In genomic region chr9:79570449-79571308, GRCh38 we compare ENCODE assay signal across 8 cellular contexts. TPM values are rescaled to one million over a fixed set of nuclear protein-coding genes. Genes with fewer than 3 reads are reported as not detected.
A peak's percentile ranks its signal among the peaks of the same experiment; 100 is the strongest.
DNase-seq lines count a peak whose midpoint lies in the region; TF ChIP-seq lines count a peak whose summit lies in the region.

No MANE protein-coding gene starts in this region.

- H3K4me3 ChIP-seq in hepatocyte = peak overlapping the region; percentile 24
- H3K4me3 ChIP-seq in sigmoid colon = peak overlapping the region; percentile 55 to 75 (median 69)

- no peaks in the 10 kb centered on the region for H3K9me2 ChIP-seq in hepatocyte (replicated peaks; ENCODE audit: insufficient read depth)

- intact Hi-C loops in sigmoid colon (cut with DNase I) = loop anchor here (5.0 to 10.0 kb wide), 3 partner anchors 117 to 1227 kb away; no protein-coding TSS in a partner anchor

- peaks cover 4% of the 10 kb centered on the region for H4K20me1 ChIP-seq in hepatocyte (ENCODE audit: insufficient read depth, poor library complexity, severe bottlenecking)

- H3K27me3 ChIP-seq in hepatocyte (no peaks in the 10 kb centered on the region), sigmoid colon (no peaks in the 10 kb centered on the region)

- H3K9me3 ChIP-seq in hepatocyte (ENCODE audit: low read depth) (no peaks in the 10 kb centered on the region), sigmoid colon (no peaks in the 10 kb centered on the region)

- TF ChIP-seq EP300 in sigmoid colon (IDR thresholded peaks at IDR 0.05) = no peak

- H3K36me3 ChIP-seq in hepatocyte (replicated peaks; ENCODE audit: insufficient read depth, low read depth) = no peaks in the 10 kb centered on the region
- no peaks in the 10 kb centered on the region for H3K36me3 ChIP-seq in sigmoid colon

- DNase-seq in NCI-H82 (lab: John Stamatoyannopoulos, UW) (peak; percentile 41), NCI-H82 treated with DMSO at 0.1 percent for 48 hours (lab: John Stamatoyannopoulos, UW; ENCODE audit: unreplicated experiment) (no peak), RWPE1 (ENCODE audit: low spot score) (peak; percentile 45), amniotic epithelial cell (ENCODE audit: low read depth) (peak; percentile 35), hepatocyte (ENCODE audit: low spot score) (peak; percentile 71), sigmoid colon (peak; percentile 78), mesenteric fat pad (ENCODE audit: low spot score) (no peak), KG1 (lab: John Stamatoyannopoulos, UW) (no peak)

- H3K27ac ChIP-seq in RWPE1 = peak overlapping the region; percentile 93
- peak overlapping the region; percentile 66 for H3K27ac ChIP-seq in hepatocyte
- H3K27ac ChIP-seq in sigmoid colon = peak overlapping the region; percentile 78 to 84 (median 80)

- TF ChIP-seq CTCF in RWPE1 (conservative IDR thresholded peaks at IDR 0.05; ENCODE audit: low read depth) (no peak), hepatocyte (IDR thresholded peaks at IDR 0.05; ENCODE audit: poor library complexity) (no peak), sigmoid colon (IDR thresholded peaks at IDR 0.05) (no peak)

- H2AFZ ChIP-seq in hepatocyte = peak overlapping the region; percentile 50

- POLR2A ChIA-PET in RWPE1 (lab: Yijun Ruan, JAX; ENCODE audit: low non-redundant PET) = no interaction called here

- peaks cover 26% of the 10 kb centered on the region for H3K79me2 ChIP-seq in hepatocyte

- CTCF ChIA-PET in RWPE1 (lab: Yijun Ruan, JAX) = no interaction called here

- H3K4me1 ChIP-seq in hepatocyte (ENCODE audit: insufficient read depth) = peaks cover 6% of the 10 kb centered on the region
- peaks cover 0 to 27% (median 19%) of the 10 kb centered on the region in 4 donors for H3K4me1 ChIP-seq in sigmoid colon

- peak overlapping the region; percentile 96 for H3K4me2 ChIP-seq in hepatocyte

- 3% methylated on average over 48 of the region's 69 CpGs for WGBS in hepatocyte (ENCODE audit: low lambda C conversion rate, missing lambda C conversion rate)
- 0 to 1% methylated on average over 69 of the region's 69 CpGs for WGBS in sigmoid colon, 2 donors

- no peak for TF ChIP-seq POLR2A in sigmoid colon (IDR thresholded peaks at IDR 0.05)

RNA-seq across cellular contexts. Expression of gene TLE4, which starts 1.1 kb away (rescaled TPM):
- 35.4 and 38.4 TPM in 2 replicates for total RNA-seq in hepatocyte
- polyA plus RNA-seq in hepatocyte = 29.6 and 38.3 TPM in 2 replicates
- total RNA-seq in sigmoid colon = 10 to 100 TPM; 29.1 to 60.9 (median 34.6) TPM
- 10 to 100 TPM in 1 of 3 donors, 1 to 10 TPM in 2; 7.6 to 11.6 (median 8.4) TPM for polyA plus RNA-seq in sigmoid colon
- 25.5 TPM for total RNA-seq in mesenteric fat pad

Comparison
In these comparisons a context has a peak if more than half of its experiments do, and no peak if none do; other contexts are left out.
1. DNase-seq: peak in NCI-H82 (single experiment), RWPE1 (single experiment), amniotic epithelial cell (single experiment), hepatocyte (single experiment) and sigmoid colon (single experiment); none in NCI-H82 treated with DMSO at 0.1 percent for 48 hours (single experiment), mesenteric fat pad (single experiment) and KG1 (single experiment).
2. Peak in every context shown above with its lines, with median percentiles within 50 percentile points of each other: H3K27ac ChIP-seq.